ENCODE assay signal across 7 cellular contexts in the genomic region with DNA sequence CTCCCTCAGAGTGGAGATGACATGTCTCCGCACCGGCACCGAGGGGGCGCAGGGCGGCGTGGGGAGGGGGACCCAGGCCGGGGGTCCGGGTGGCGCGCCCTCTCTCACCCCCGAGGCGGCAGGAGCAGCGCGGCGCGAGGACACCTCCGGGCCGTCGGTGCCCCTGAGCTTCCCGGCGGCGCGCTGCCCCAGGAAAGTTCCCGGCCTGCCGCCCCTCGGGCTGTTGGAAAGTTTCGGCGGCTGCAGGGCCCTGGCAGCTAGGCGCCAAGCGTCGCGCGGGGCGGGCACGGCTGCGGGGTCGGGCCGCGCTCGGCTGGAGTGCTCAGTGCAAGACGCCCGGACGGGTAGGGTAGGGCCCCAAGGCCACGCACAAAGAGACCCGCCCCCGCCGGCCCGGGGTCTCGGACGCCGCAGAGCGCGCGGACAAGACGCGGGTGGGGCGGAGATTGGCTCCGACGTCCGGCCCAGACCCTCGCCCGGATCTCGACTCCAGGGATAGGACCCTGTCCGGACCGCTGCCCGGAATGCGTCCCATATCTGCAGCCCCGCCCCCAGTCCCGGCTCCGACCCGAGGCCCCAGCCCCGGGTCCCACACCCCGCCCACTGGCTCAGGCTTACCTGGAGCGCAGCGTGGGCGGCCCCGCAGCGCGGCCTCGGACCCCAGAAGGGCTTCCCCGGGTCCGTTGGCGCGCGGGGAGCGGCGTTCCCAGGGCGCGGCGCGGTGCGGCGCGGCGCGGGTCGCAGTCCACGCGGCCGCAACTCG. TPM values are rescaled to one million over a fixed set of nuclear protein-coding genes. Genes with fewer than 3 reads are reported as not detected.
A peak's percentile ranks its signal among the peaks of the same experiment; 100 is the strongest.
DNase-seq lines count a peak whose midpoint lies in the region; ATAC-seq and TF ChIP-seq lines count a peak whose summit lies in the region.

No MANE protein-coding gene starts in this region.

- intact Hi-C loops in PC-9 (cut with micrococcal nuclease; ENCODE audit: unreplicated experiment) (no loop called here), vagina (cut with DNase I) (no loop called here)

- H3K14ac ChIP-seq in H9 (ENCODE audit: insufficient read depth, low read length) = no peak overlapping the region

- H3K9ac ChIP-seq in H9 (ENCODE audit: extremely low read depth, insufficient read length, low read length) (no peak overlapping the region), duodenal mucosa (ENCODE audit: low read depth in 1 of 2, low read length in 2 of 2) (no peak overlapping the region), mucosa of rectum (ENCODE audit: low read depth in 1 of 2, low read length in 2 of 2) (peak overlapping the region in 1 of 2 donors; percentile 66)

- no peak overlapping the region for H2BK5ac ChIP-seq in H9 (ENCODE audit: insufficient read length, low read length)

- H3K36me3 ChIP-seq in PC-9 (ENCODE audit: low read depth) (no peaks in the 10 kb centered on the region), duodenal mucosa (ENCODE audit: control insufficient read depth in 1 of 2, insufficient read depth in 2 of 2, low read length in 2 of 2) (no peaks in the 10 kb centered on the region), mucosa of rectum (ENCODE audit: control insufficient read depth in 2 of 2, insufficient read depth in 2 of 2, low read length in 2 of 2) (no peaks in the 10 kb centered on the region), vagina (no peaks in the 10 kb centered on the region)

- no peak for ATAC-seq in HG03108 (IDR thresholded peaks at IDR 0.05; ENCODE audit: unreplicated experiment)

- H3F3A ChIP-seq in PC-9 (ENCODE audit: insufficient read depth, low read depth) = no peaks in the 10 kb centered on the region

- H3K4me1 Mint-ChIP-seq in H9 = peaks cover 5 to 10% of the 10 kb centered on the region in 2 experiments

- H3K9me3 Mint-ChIP-seq in H9 = no peaks in the 10 kb centered on the region

- peak overlapping the region; percentile 17 for H3K4me2 ChIP-seq in H9 (ENCODE audit: insufficient read depth, insufficient read length, low read length)
- H3K4me2 ChIP-seq in PC-9 = peak overlapping the region; percentile 79

- no peak overlapping the region for H2AK5ac ChIP-seq in H9 (ENCODE audit: insufficient read length, low read length)

- DNase-seq in H9 (peak; percentile 58), PC-9 (no peak), vagina (ENCODE audit: extremely low spot score in 2 of 2) (no peak), NCI-H1092 (lab: John Stamatoyannopoulos, UW) (no peak)

- TF ChIP-seq CTCF in H9 (conservative IDR thresholded peaks at IDR 0.05) (no peak), PC-9 (conservative IDR thresholded peaks at IDR 0.05) (no peak), vagina (IDR thresholded peaks at IDR 0.05) (no peak)

- H3K4me1 ChIP-seq in H9 (ENCODE audit: insufficient read depth, low read length) = no peaks in the 10 kb centered on the region
- H3K4me1 ChIP-seq in PC-9 (replicated peaks; ENCODE audit: insufficient read depth) = no peaks in the 10 kb centered on the region
- H3K4me1 ChIP-seq in duodenal mucosa (ENCODE audit: control insufficient read depth in 1 of 2, insufficient read depth in 2 of 2, low read length in 2 of 2) = peaks cover 4 to 14% of the 10 kb centered on the region in 2 donors
- H3K4me1 ChIP-seq in mucosa of rectum (ENCODE audit: control insufficient read depth in 2 of 2, insufficient read depth in 2 of 2, low read length in 2 of 2) = peaks cover 16 to 19% of the 10 kb centered on the region in 2 donors
- peaks cover 15% of the 10 kb centered on the region for H3K4me1 ChIP-seq in vagina

- no peak overlapping the region for H3K23ac ChIP-seq in H9 (ENCODE audit: insufficient read length, low read depth, low read length)

- peaks cover 13% of the 10 kb centered on the region for H3K23me2 ChIP-seq in H9 (ENCODE audit: insufficient read length, low read depth, low read length, poor library complexity, severe bottlenecking)

- no peak overlapping the region for H3K27ac Mint-ChIP-seq in H9

- H2BK120ac ChIP-seq in H9 (ENCODE audit: low read depth, low read length, poor library complexity, severe bottlenecking) = no peak overlapping the region

- peak overlapping the region; percentile 48 to 63; a peak in 3 of 5 replicates for H3K4me3 Mint-ChIP-seq in H9

- H3K9me2 ChIP-seq in PC-9 (ENCODE audit: insufficient read depth) = no peaks in the 10 kb centered on the region

- H2BK12ac ChIP-seq in H9 (ENCODE audit: insufficient read length, low read depth, low read length) = no peak overlapping the region

- CTCF ChIA-PET in PC-9 (lab: Charles Lee) = no interaction called here

- peaks cover 54% of the 10 kb centered on the region for H3K27me3 Mint-ChIP-seq in H9 (ENCODE audit: low read depth)

- no peak overlapping the region for H4K5ac ChIP-seq in H9 (ENCODE audit: insufficient read length, low read depth, low read length)

- no peaks in the 10 kb centered on the region for H3K9me3 ChIP-seq in H9 (ENCODE audit: control insufficient read depth, low read depth, low read length)
- H3K9me3 ChIP-seq in PC-9 (ENCODE audit: insufficient read depth, low read depth) = no peaks in the 10 kb centered on the region
- no peaks in the 10 kb centered on the region for H3K9me3 ChIP-seq in duodenal mucosa (ENCODE audit: control insufficient read depth in 1 of 2, low read length in 2 of 2)
- H3K9me3 ChIP-seq in mucosa of rectum (ENCODE audit: control insufficient read depth in 2 of 2, low read length in 2 of 2) = no peaks in the 10 kb centered on the region
- H3K9me3 ChIP-seq in vagina = no peaks in the 10 kb centered on the region

- H2BK15ac ChIP-seq in H9 (ENCODE audit: low read depth, low read length) = no peak overlapping the region

- H3K4ac ChIP-seq in H9 (ENCODE audit: low read depth, low read length) = no peak overlapping the region

- no peak overlapping the region for H4K91ac ChIP-seq in H9 (ENCODE audit: insufficient read length, low read depth, low read length)

- peaks cover 0 to 2% (median 0%) of the 10 kb centered on the region in 3 experiments; a peak in 3 of 7 replicates for H3K36me3 Mint-ChIP-seq in H9 (ENCODE audit: insufficient read depth in 1 of 3, low read depth in 3 of 3)

- H2AFZ ChIP-seq in H9 (ENCODE audit: low read length) (no peak overlapping the region), PC-9 (peak overlapping the region; percentile 74; the same call in 1 of the 2 replicates)

- H3K27ac ChIP-seq in H9 (ENCODE audit: insufficient read length, low read depth, low read length) (no peak overlapping the region), PC-9 (no peak overlapping the region), duodenal mucosa (ENCODE audit: low read depth, low read length) (no peak overlapping the region), mucosa of rectum (ENCODE audit: low read depth in 2 of 2, low read length in 2 of 2) (no peak overlapping the region), vagina (no peak overlapping the region)

- H4K20me1 ChIP-seq in H9 (ENCODE audit: control insufficient read depth, insufficient read depth, insufficient read length) (no peaks in the 10 kb centered on the region), PC-9 (ENCODE audit: insufficient read depth) (no peaks in the 10 kb centered on the region)

- no CpG with 5 or more reads among the region's 101 CpGs for WGBS in H9 (ENCODE audit: extremely low coverage, insufficient read length, low lambda C conversion rate)

- H3K79me2 ChIP-seq in H9 (ENCODE audit: insufficient read depth, low read length) (no peaks in the 10 kb centered on the region), PC-9 (ENCODE audit: low read depth) (peaks cover 1% of the 10 kb centered on the region; the same call in 1 of the 2 replicates)

- no peak overlapping the region for H2BK20ac ChIP-seq in H9 (ENCODE audit: low read depth, low read length, poor library complexity, severe bottlenecking)

- BruUV-seq in PC-9 (replicated peaks; lab: Mats Ljungman, UMichigan) = no TSS peak

- no peak for TF ChIP-seq POLR2A in vagina (IDR thresholded peaks at IDR 0.05)

- no peak overlapping the region for H3K18ac ChIP-seq in H9 (ENCODE audit: insufficient read length, low read depth, low read length)

- peaks cover 31% of the 10 kb centered on the region for H3K27me3 ChIP-seq in H9 (ENCODE audit: insufficient read depth, low read length)
- no peaks in the 10 kb centered on the region for H3K27me3 ChIP-seq in PC-9 (ENCODE audit: insufficient read depth, low read depth)
- peaks cover 21% of the 10 kb centered on the region in 2 donors for H3K27me3 ChIP-seq in duodenal mucosa (ENCODE audit: control insufficient read depth in 1 of 2, insufficient read depth in 2 of 2, low read length in 2 of 2)
- H3K27me3 ChIP-seq in mucosa of rectum (ENCODE audit: control insufficient read depth in 2 of 2, insufficient read depth in 2 of 2, low read length in 2 of 2) = peaks cover 4 to 9% of the 10 kb centered on the region in 2 donors
- no peaks in the 10 kb centered on the region for H3K27me3 ChIP-seq in vagina

- no peak overlapping the region for H3T11ph ChIP-seq in H9 (ENCODE audit: low read length)

- POLR2A ChIA-PET in PC-9 (lab: Charles Lee; ENCODE audit: unreplicated experiment) = no interaction called here

- H3K79me1 ChIP-seq in H9 (ENCODE audit: insufficient read depth, low read depth, low read length, poor library complexity, severe bottlenecking) = no peaks in the 10 kb centered on the region

- H3K56ac ChIP-seq in H9 (ENCODE audit: insufficient read length, low read depth, low read length) = no peak overlapping the region

- H3K4me3 ChIP-seq in PC-9 = peak overlapping the region; percentile 69; the same call in 1 of the 2 replicates
- peak overlapping the region; percentile 81 to 86 for H3K4me3 ChIP-seq in duodenal mucosa (ENCODE audit: low read depth in 1 of 2, low read length in 2 of 2)
- peak overlapping the region; percentile 57 to 72 for H3K4me3 ChIP-seq in mucosa of rectum (ENCODE audit: low read length in 2 of 2)
- peak overlapping the region; percentile 60 to 75 for H3K4me3 ChIP-seq in vagina

- H4K8ac ChIP-seq in H9 (replicated peaks; ENCODE audit: insufficient read length, low read depth, low read length) = no peak overlapping the region

RNA-seq across cellular contexts. Expression of a gene that starts 0.5 kb away (rescaled TPM):
- 40.7 and 41.1 TPM in 2 replicates for total RNA-seq in H9 (2021)
- 15.6 and 21.0 TPM in 2 replicates for total RNA-seq in PC-9 (2021)
- 10.8 TPM for total RNA-seq in vagina

RNA-seq across cellular contexts. Expression of a gene that starts 4.8 kb away (rescaled TPM):
- 14.6 and 22.9 TPM in 2 replicates for total RNA-seq in H9 (2021)
- total RNA-seq in PC-9 (2021) = 22.4 and 25.0 TPM in 2 replicates
- total RNA-seq in vagina = 21.4 TPM
